Comparison of ENCODE assay signal across 32 cellular contexts in genomic region chr11:122422707-122423106, GRCh38.
DNase-seq lines count a peak whose midpoint lies in the region; ATAC-seq, FAIRE-seq and TF ChIP-seq lines count a peak whose summit lies in the region.
"Had no signal": no experiment of that assay in that cellular context is flagged by ENCODE, and none has a peak within 500 bp of the region (broad histone marks: within the 10 kb centered on the region; RNA-seq: fewer than 3 reads in every experiment).

No MANE protein-coding gene starts in this region.

- peaks cover 2% of the 10 kb centered on the region for H3K27me3 ChIP-seq in astrocyte (ENCODE audit: insufficient read depth, low read length)
- H3K27me3 ChIP-seq in left lung: no peaks in the 10 kb centered on the region
- no peaks in the 10 kb centered on the region for H3K27me3 ChIP-seq in H9 (ENCODE audit: insufficient read depth, low read length)
- H3K27me3 ChIP-seq: heart left ventricle, transverse colon had no signal

- H3K9ac ChIP-seq in astrocyte (ENCODE audit: low read length): no peak overlapping the region
- no peak overlapping the region for H3K9ac ChIP-seq in H9 (ENCODE audit: extremely low read depth, insufficient read length, low read length)
- H3K9ac ChIP-seq: KMS-11 had no signal

- H2AFZ ChIP-seq in astrocyte (ENCODE audit: low read depth, low read length) (no peak overlapping the region), H9 (ENCODE audit: low read length) (no peak overlapping the region)

- no peaks in the 10 kb centered on the region for H3K79me1 ChIP-seq in H9 (ENCODE audit: insufficient read depth, low read depth, low read length, poor library complexity, severe bottlenecking)

- no peak overlapping the region for H2BK15ac ChIP-seq in H9 (ENCODE audit: low read depth, low read length)

- H4K20me1 ChIP-seq in astrocyte (ENCODE audit: insufficient read depth, low read length) (no peaks in the 10 kb centered on the region), H9 (ENCODE audit: control insufficient read depth, insufficient read depth, insufficient read length) (no peaks in the 10 kb centered on the region)

- H3K4me1 ChIP-seq in astrocyte (ENCODE audit: insufficient read depth, low read length): no peaks in the 10 kb centered on the region
- H3K4me1 ChIP-seq in left lung: no peaks in the 10 kb centered on the region
- peaks cover 5% of the 10 kb centered on the region; the same call in 1 of the 2 replicates for H3K4me1 ChIP-seq in H9 (ENCODE audit: insufficient read depth, low read length)
- H3K4me1 ChIP-seq: Caco-2, heart left ventricle, transverse colon had no signal

- FAIRE-seq in astrocyte (lab: Jason Lieb, UNC): no peak
- FAIRE-seq: kidney had no signal

- H3T11ph ChIP-seq in H9 (ENCODE audit: low read length): no peak overlapping the region

- H3K27ac ChIP-seq in astrocyte (ENCODE audit: low read depth, low read length) (no peak overlapping the region), left lung (no peak overlapping the region), H9 (ENCODE audit: insufficient read length, low read depth, low read length) (no peak overlapping the region), coronary artery (no peak overlapping the region)
- H3K27ac ChIP-seq: heart left ventricle, KMS-11, SK-N-MC, transverse colon had no signal

- H3K79me2 ChIP-seq in astrocyte (ENCODE audit: insufficient read depth, low read length) (no peaks in the 10 kb centered on the region), H9 (ENCODE audit: insufficient read depth, low read length) (no peaks in the 10 kb centered on the region)

- no peak overlapping the region for H2BK20ac ChIP-seq in H9 (ENCODE audit: low read depth, low read length, poor library complexity, severe bottlenecking)

- no peak overlapping the region for H3K18ac ChIP-seq in H9 (ENCODE audit: insufficient read length, low read depth, low read length)

- no peaks in the 10 kb centered on the region for H3K23me2 ChIP-seq in H9 (ENCODE audit: insufficient read length, low read depth, low read length, poor library complexity, severe bottlenecking)

- ATAC-seq in left lung (peak; percentile 70), HG03378 (IDR thresholded peaks at IDR 0.05; ENCODE audit: unreplicated experiment) (no peak)
- ATAC-seq: activated naive CD4-positive, alpha-beta T cell treated with anti-CD3 and anti-CD28 coated beads, Interleukin-2, amount 50 U/mL, for 72 hours; heart left ventricle; natural killer cell; WTC11 had no signal

- H3K36me3 ChIP-seq in astrocyte (ENCODE audit: insufficient read depth, low read length) (no peaks in the 10 kb centered on the region), left lung (no peaks in the 10 kb centered on the region)
- H3K36me3 ChIP-seq: heart left ventricle, transverse colon had no signal

- H3K4ac ChIP-seq in H9 (ENCODE audit: low read depth, low read length): no peak overlapping the region

- intact Hi-C loops in left lung (cut with DNase I): no loop called here

- H2BK120ac ChIP-seq in H9 (ENCODE audit: low read depth, low read length, poor library complexity, severe bottlenecking): no peak overlapping the region

- H3K9me3 ChIP-seq in astrocyte (ENCODE audit: insufficient read depth, low read depth, low read length): no peaks in the 10 kb centered on the region
- H3K9me3 ChIP-seq in left lung: no peaks in the 10 kb centered on the region
- no peaks in the 10 kb centered on the region for H3K9me3 ChIP-seq in H9 (ENCODE audit: control insufficient read depth, low read depth, low read length)
- H3K9me3 ChIP-seq: Caco-2, heart left ventricle, transverse colon had no signal

- WGBS in H9 (ENCODE audit: extremely low coverage, insufficient read length, low lambda C conversion rate): no CpG with 5 or more reads among the region's 4 CpGs

- H4K8ac ChIP-seq in H9 (replicated peaks; ENCODE audit: insufficient read length, low read depth, low read length): no peak overlapping the region

- no peak overlapping the region for H2AK5ac ChIP-seq in H9 (ENCODE audit: insufficient read length, low read length)

- DNase-seq in HT1080 (ENCODE audit: low read depth): peak; percentile 77
- DNase-seq in astrocyte (ENCODE audit: low read depth): peak; percentile 70
- no peak for DNase-seq in left lung
- DNase-seq in NCI-H524 (lab: John Stamatoyannopoulos, UW): no peak
- no peak for DNase-seq in H9
- DNase-seq in coronary artery (ENCODE audit: low spot score): no peak
- DNase-seq: activated CD4-positive, alpha-beta T cell treated with anti-CD3 and anti-CD28 coated beads, Interleukin-2, amount 10 ng/mL, durations not matched to agents 24 days and 14 days; activated effector memory CD4-positive, alpha-beta T cell treated with Interleukin-2 at 50 U/mL for 16 hours; activated T-cell treated with anti-CD3 and anti-CD28 coated beads, Interleukin-2, amount 50 U/mL, for 1 hour; aorta; Caco-2; central memory CD4-positive, alpha-beta T cell; DMS53; foreskin melanocyte; GF-D8; heart left ventricle; kidney; natural killer cell; NCI-H2107; NCI-H446; NCI-H774; stimulated activated CD4-positive, alpha-beta T cell treated with anti-CD3 and anti-CD28 coated beads, Interleukin-15, amount 100 ng/mL, for 24 hours; stimulated activated CD4-positive, alpha-beta T cell treated with anti-CD3 and anti-CD28 coated beads, Interleukin-4, amount 100 ng/mL, for 4 hours; T-helper 1 cell; transverse colon had no signal

- H3K27ac Mint-ChIP-seq in astrocyte (ENCODE audit: unreplicated experiment): no peak overlapping the region
- no peak overlapping the region for H3K27ac Mint-ChIP-seq in H9
- H3K27ac Mint-ChIP-seq: activated CD4-positive, alpha-beta T cell treated with anti-CD3 and anti-CD28 coated beads, Interleukin-2, amount 10 ng/mL, durations not matched to agents 24 days and 14 days; activated naive CD4-positive, alpha-beta T cell treated with anti-CD3 and anti-CD28 coated beads, Interleukin-2, amount 50 U/mL, for 72 hours; CD14-positive monocyte; dendritic cell treated with granulocyte-macrophage colony-stimulating factor and Interleukin-4, amounts not matched to agents 40 ng/mL and 50 ng/mL, for 4 days; natural killer cell; WTC11 had no signal

- no peak overlapping the region for H3K56ac ChIP-seq in H9 (ENCODE audit: insufficient read length, low read depth, low read length)

- no peak overlapping the region for H3K23ac ChIP-seq in H9 (ENCODE audit: insufficient read length, low read depth, low read length)

- H4K91ac ChIP-seq in H9 (ENCODE audit: insufficient read length, low read depth, low read length): no peak overlapping the region

- H3K4me3 ChIP-seq in astrocyte (ENCODE audit: insufficient read depth, low read depth, low read length) (no peak overlapping the region), left lung (no peak overlapping the region), coronary artery (no peak overlapping the region)
- H3K4me3 ChIP-seq: heart left ventricle, SK-N-MC, transverse colon had no signal

- H3K36me3 Mint-ChIP-seq in astrocyte (ENCODE audit: low read depth, unreplicated experiment) (no peaks in the 10 kb centered on the region), H9 (ENCODE audit: insufficient read depth in 1 of 3, low read depth in 3 of 3) (no peaks in the 10 kb centered on the region)
- H3K36me3 Mint-ChIP-seq: activated naive CD4-positive, alpha-beta T cell treated with anti-CD3 and anti-CD28 coated beads, Interleukin-2, amount 50 U/mL, for 72 hours; CD14-positive monocyte; natural killer cell; WTC11 had no signal

- H2BK12ac ChIP-seq in H9 (ENCODE audit: insufficient read length, low read depth, low read length): no peak overlapping the region

- H3K9me3 Mint-ChIP-seq in astrocyte (ENCODE audit: unreplicated experiment) (no peaks in the 10 kb centered on the region), H9 (no peaks in the 10 kb centered on the region)
- H3K9me3 Mint-ChIP-seq: activated CD4-positive, alpha-beta T cell treated with anti-CD3 and anti-CD28 coated beads, Interleukin-2, amount 10 ng/mL, durations not matched to agents 24 days and 14 days; activated naive CD4-positive, alpha-beta T cell treated with anti-CD3 and anti-CD28 coated beads, Interleukin-2, amount 50 U/mL, for 72 hours; dendritic cell treated with granulocyte-macrophage colony-stimulating factor and Interleukin-4, amounts not matched to agents 40 ng/mL and 50 ng/mL, for 4 days; natural killer cell; WTC11 had no signal

- no peak overlapping the region for H3K14ac ChIP-seq in H9 (ENCODE audit: insufficient read depth, low read length)

- no peak overlapping the region for H3K4me3 Mint-ChIP-seq in astrocyte (ENCODE audit: unreplicated experiment)
- H3K4me3 Mint-ChIP-seq in H9: no peak overlapping the region
- H3K4me3 Mint-ChIP-seq: activated CD4-positive, alpha-beta T cell treated with anti-CD3 and anti-CD28 coated beads, Interleukin-2, amount 10 ng/mL, durations not matched to agents 24 days and 14 days; CD14-positive monocyte; dendritic cell treated with granulocyte-macrophage colony-stimulating factor and Interleukin-4, amounts not matched to agents 40 ng/mL and 50 ng/mL, for 4 days; natural killer cell; WTC11 had no signal

- H3K4me1 Mint-ChIP-seq in astrocyte (ENCODE audit: low read depth, unreplicated experiment) (no peaks in the 10 kb centered on the region), H9 (peaks cover 42% of the 10 kb centered on the region in 2 experiments)
- H3K4me1 Mint-ChIP-seq: activated CD4-positive, alpha-beta T cell treated with anti-CD3 and anti-CD28 coated beads, Interleukin-2, amount 10 ng/mL, durations not matched to agents 24 days and 14 days; CD14-positive monocyte; natural killer cell had no signal

- peaks cover 3% of the 10 kb centered on the region for H3K27me3 Mint-ChIP-seq in astrocyte (ENCODE audit: low read depth, unreplicated experiment)
- H3K27me3 Mint-ChIP-seq in H9 (ENCODE audit: low read depth): no peaks in the 10 kb centered on the region
- H3K27me3 Mint-ChIP-seq: activated CD4-positive, alpha-beta T cell treated with anti-CD3 and anti-CD28 coated beads, Interleukin-2, amount 10 ng/mL, durations not matched to agents 24 days and 14 days; dendritic cell treated with granulocyte-macrophage colony-stimulating factor and Interleukin-4, amounts not matched to agents 40 ng/mL and 50 ng/mL, for 4 days had no signal

- no peak overlapping the region for H2BK5ac ChIP-seq in H9 (ENCODE audit: insufficient read length, low read length)

- H4K5ac ChIP-seq in H9 (ENCODE audit: insufficient read length, low read depth, low read length): no peak overlapping the region

- TF ChIP-seq CTCF in astrocyte (IDR thresholded peaks at IDR 0.05; ENCODE audit: insufficient read depth, low read depth, low read length) (no peak), left lung (IDR thresholded peaks at IDR 0.05) (no peak), H9 (conservative IDR thresholded peaks at IDR 0.05) (no peak), coronary artery (IDR thresholded peaks at IDR 0.05) (no peak)

- H3K4me2 ChIP-seq in astrocyte (ENCODE audit: low read length) (no peak overlapping the region), H9 (ENCODE audit: insufficient read depth, insufficient read length, low read length) (no peak overlapping the region)
- H3K4me2 ChIP-seq: KMS-11 had no signal

Comparison
In these comparisons a context has a peak if more than half of its experiments do, and no peak if none do; other contexts are left out.
1. DNase-seq: peak in HT1080 (single experiment) and astrocyte (single experiment); none in left lung (0 of 2), NCI-H524 (0 of 2), H9 (single experiment) and coronary artery (single experiment).